Comparison of ENCODE assay signal across 14 cellular contexts in the genomic region with DNA sequence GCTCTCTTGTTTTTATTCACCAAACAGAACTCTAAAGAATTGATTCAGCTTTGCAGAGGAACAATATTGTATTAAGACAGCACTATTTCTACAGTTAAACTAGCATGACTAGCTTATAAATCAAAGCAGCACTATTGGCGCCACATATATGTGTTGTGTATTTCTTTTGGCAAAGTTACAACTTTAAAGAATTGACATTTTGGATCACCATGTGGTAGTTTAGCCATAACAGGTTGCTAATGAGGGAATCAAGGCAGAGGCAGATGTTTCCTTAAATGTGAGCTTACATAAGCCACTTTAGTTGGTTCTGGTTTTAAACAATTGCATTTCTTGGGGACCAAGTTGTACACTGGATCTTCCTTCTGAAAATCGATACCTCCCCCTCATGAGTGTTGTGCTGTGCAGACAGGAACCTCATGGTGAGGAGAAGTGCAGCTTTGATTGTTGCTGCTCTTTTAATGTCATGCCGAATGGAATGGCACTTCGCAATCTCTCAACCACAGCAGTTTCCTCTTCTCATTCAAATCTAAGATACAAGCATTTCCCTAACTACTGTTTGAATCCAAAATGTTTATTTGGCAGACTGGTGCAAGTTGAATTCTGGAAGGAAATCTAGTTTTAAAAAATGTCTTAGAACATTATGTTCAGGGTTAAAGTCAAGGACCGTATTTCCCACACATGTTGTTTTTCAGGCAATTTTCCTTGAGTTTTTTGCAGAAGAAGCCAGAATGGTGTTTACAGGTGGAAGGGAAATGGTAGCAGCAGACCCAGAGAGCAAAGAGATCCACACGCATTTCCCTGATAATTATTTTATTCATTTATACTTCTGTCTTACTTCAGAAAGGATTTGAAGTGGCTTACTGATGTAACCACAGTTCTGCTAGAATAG.
DNase-seq lines count a peak whose midpoint lies in the region; ATAC-seq, FAIRE-seq and TF ChIP-seq lines count a peak whose summit lies in the region.
"Had no signal": no experiment of that assay in that cellular context is flagged by ENCODE, and none has a peak within 500 bp of the region (broad histone marks: within the 10 kb centered on the region; RNA-seq: fewer than 3 reads in every experiment).

No MANE protein-coding gene starts in this region.

- H3K27me3 ChIP-seq in right cardiac atrium (ENCODE audit: control insufficient read depth, insufficient read depth) (no peaks in the 10 kb centered on the region), upper lobe of left lung (no peaks in the 10 kb centered on the region), MM.1S (replicated peaks; ENCODE audit: insufficient read depth, low read length) (no peaks in the 10 kb centered on the region)

- no peaks in the 10 kb centered on the region for H3F3A ChIP-seq in MM.1S (ENCODE audit: insufficient read depth, low read length)

- H3K9me2 ChIP-seq in MM.1S (replicated peaks; ENCODE audit: insufficient read depth, low read length), result no peaks in the 10 kb centered on the region

- 27% methylated on average over 6 of the region's 6 CpGs for WGBS in right cardiac atrium
- WGBS in upper lobe of left lung, 2 donors, result 26 to 27% methylated on average over 6 of the region's 6 CpGs

- DNase-seq in NCI-H2171 treated with DMSO at 0.1 percent for 48 hours (lab: John Stamatoyannopoulos, UW) (peak; percentile 43), NCI-H2171 (lab: John Stamatoyannopoulos, UW) (no peak), dermis microvascular lymphatic vessel endothelial cell (ENCODE audit: low read depth in 2 of 2) (peak; percentile 34 to 96), right cardiac atrium (no peak), upper lobe of left lung (no peak), MM.1S (no peak), RCC 7860 (ENCODE audit: low spot score) (no peak)
- DNase-seq: 8988T; activated CD4-positive, alpha-beta T cell treated with anti-CD3 and anti-CD28 coated beads for 4 hours; islet precursor cell; naive thymus-derived CD4-positive, alpha-beta T cell; NCI-H226; T-cell had no signal

- ATAC-seq in right cardiac atrium (peak; percentile 92 to 95), upper lobe of left lung (ENCODE audit: low FRiP score in 2 of 2) (peak in 1 of 2 donors; percentile 45), HG03432 (IDR thresholded peaks at IDR 0.05; ENCODE audit: unreplicated experiment) (no peak)
- ATAC-seq: naive thymus-derived CD4-positive, alpha-beta T cell; T-cell had no signal

- no peak for TF ChIP-seq POLR2A in upper lobe of left lung (IDR thresholded peaks at IDR 0.05)

- no peak overlapping the region for H3K4me2 ChIP-seq in MM.1S (ENCODE audit: low read depth, low read length)

- TF ChIP-seq CTCF in upper lobe of left lung (IDR thresholded peaks at IDR 0.05) (no peak), MM.1S (IDR thresholded peaks at IDR 0.05; ENCODE audit: low read length) (no peak)

- H3K4me1 ChIP-seq in right cardiac atrium (ENCODE audit: control insufficient read depth, insufficient read depth, low read length) (peaks cover 4% of the 10 kb centered on the region), upper lobe of left lung (peaks cover 0 to 11% (median 3%) of the 10 kb centered on the region in 4 donors), MM.1S (ENCODE audit: low read length) (no peaks in the 10 kb centered on the region)

- H3K36me3 ChIP-seq in upper lobe of left lung, result no peaks in the 10 kb centered on the region
- H3K36me3 ChIP-seq in MM.1S (replicated peaks; ENCODE audit: insufficient read depth, low read length), result no peaks in the 10 kb centered on the region

- H3K79me2 ChIP-seq in MM.1S (ENCODE audit: low read length), result no peaks in the 10 kb centered on the region

- no peak for FAIRE-seq in RCC 7860 (lab: Jason Lieb, UNC)

- H2AFZ ChIP-seq in MM.1S (ENCODE audit: low read length), result no peak overlapping the region

- no peak overlapping the region for H3K9ac ChIP-seq in MM.1S (ENCODE audit: low read length)

- intact Hi-C loops in right cardiac atrium (cut with DNase I), result no loop called here

- peak in 2 of 4 donors; percentile 15 to 38 for TF ChIP-seq EP300 in upper lobe of left lung (IDR thresholded peaks at IDR 0.05)

- no peak overlapping the region for H3K4me3 ChIP-seq in right cardiac atrium (ENCODE audit: low read length)
- no peak overlapping the region for H3K4me3 ChIP-seq in upper lobe of left lung
- no peak overlapping the region for H3K4me3 ChIP-seq in MM.1S (ENCODE audit: low read length)

- H3K9me3 ChIP-seq in right cardiac atrium (ENCODE audit: control insufficient read depth, low read length) (no peaks in the 10 kb centered on the region), upper lobe of left lung (no peaks in the 10 kb centered on the region), MM.1S (replicated peaks; ENCODE audit: insufficient read depth, low read length) (no peaks in the 10 kb centered on the region)

- no peaks in the 10 kb centered on the region for H4K20me1 ChIP-seq in MM.1S (ENCODE audit: insufficient read depth, low read length)

- H3K27ac ChIP-seq in right cardiac atrium (ENCODE audit: low read length) (no peak overlapping the region), upper lobe of left lung (peak overlapping the region in 3 of 4 donors; percentile 9 to 22 (median 11)), MM.1S (ENCODE audit: low read length) (no peak overlapping the region)

Comparison
In these comparisons a context has a peak if more than half of its experiments do, and no peak if none do; other contexts are left out.
1. DNase-seq: peak in NCI-H2171 treated with DMSO at 0.1 percent for 48 hours (single experiment) and dermis microvascular lymphatic vessel endothelial cell (2 of 2); none in NCI-H2171 (single experiment), right cardiac atrium (0 of 3), upper lobe of left lung (0 of 2), MM.1S (single experiment) and RCC 7860 (single experiment).
2. H3K27ac ChIP-seq: peak in upper lobe of left lung (3 of 4); none in right cardiac atrium (single experiment) and MM.1S (single experiment).